Comparison of ENCODE assay signal across 17 cellular contexts in the genomic region with DNA sequence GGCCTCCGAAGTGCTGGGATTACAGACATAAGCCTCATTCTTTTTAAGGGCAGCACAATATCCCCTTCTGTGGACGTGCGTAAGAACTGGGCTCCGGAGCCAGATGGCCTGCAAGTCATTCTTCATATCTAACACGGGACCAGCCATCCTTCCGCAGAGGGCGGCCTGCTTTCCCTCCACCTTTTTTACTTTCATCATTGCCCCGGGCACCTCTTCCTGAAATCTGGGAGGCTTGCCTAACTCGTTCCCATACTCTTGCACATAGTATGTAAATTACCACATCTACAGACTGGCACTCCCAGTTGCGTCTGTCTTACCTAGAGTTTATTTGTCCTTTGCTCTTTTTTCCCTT. TPM values are rescaled to one million over a fixed set of nuclear protein-coding genes. Genes with fewer than 3 reads are reported as not detected.
DNase-seq lines count a peak whose midpoint lies in the region; ATAC-seq and TF ChIP-seq lines count a peak whose summit lies in the region.
"Had no signal": no experiment of that assay in that cellular context is flagged by ENCODE, and none has a peak within 500 bp of the region (broad histone marks: within the 10 kb centered on the region; RNA-seq: fewer than 3 reads in every experiment).

No MANE protein-coding gene starts in this region.

- peak overlapping the region in 1 of 2 donors; percentile 58 for H3K4me3 Mint-ChIP-seq in CD14-positive monocyte
- H3K4me3 Mint-ChIP-seq in stimulated activated naive B cell treated with anti-CD40 and anti-IgM and Interleukin-4, amounts not matched to agents 10 μg/mL and 1 μg/mL and 100 μg/mL, for 72 hours: no peak overlapping the region
- H3K4me3 Mint-ChIP-seq: GM23338 had no signal

- H3K27me3 Mint-ChIP-seq in CD14-positive monocyte (ENCODE audit: low read depth in 3 of 3): peaks cover 0 to 2% (median 0%) of the 10 kb centered on the region in 3 donors
- H3K27me3 Mint-ChIP-seq in stimulated activated naive B cell treated with anti-CD40 and anti-IgM and Interleukin-4, amounts not matched to agents 10 μg/mL and 1 μg/mL and 100 μg/mL, for 72 hours: no peaks in the 10 kb centered on the region

- no peaks in the 10 kb centered on the region for H3K36me3 ChIP-seq in neutrophil
- H3K36me3 ChIP-seq: SJCRH30 had no signal

- no peak for TF ChIP-seq CTCF in CD14-positive monocyte (IDR thresholded peaks at IDR 0.05)
- no peak for TF ChIP-seq CTCF in neutrophil (IDR thresholded peaks at IDR 0.05)

- peak; percentile 72 for ATAC-seq in esophagus mucosa
- no peak for ATAC-seq in stimulated activated naive B cell treated with anti-CD40 and anti-IgM and Interleukin-4, amounts not matched to agents 10 μg/mL and 1 μg/mL and 100 μg/mL, for 72 hours (replicated peaks)
- ATAC-seq in HG02678 (IDR thresholded peaks at IDR 0.05; ENCODE audit: unreplicated experiment): no peak
- ATAC-seq: GM23338 had no signal

- intact Hi-C loops in CD14-positive monocyte (cut with micrococcal nuclease): no loop called here

- peaks cover 21 to 22% of the 10 kb centered on the region in 2 experiments for H3K4me1 ChIP-seq in neutrophil (ENCODE audit: control insufficient read depth in 1 of 2, insufficient read depth in 1 of 2, low read depth in 1 of 2, low read length in 1 of 2)

- H3K9me3 Mint-ChIP-seq in CD14-positive monocyte: no peaks in the 10 kb centered on the region
- no peaks in the 10 kb centered on the region for H3K9me3 Mint-ChIP-seq in stimulated activated naive B cell treated with anti-CD40 and anti-IgM and Interleukin-4, amounts not matched to agents 10 μg/mL and 1 μg/mL and 100 μg/mL, for 72 hours

- peak overlapping the region; percentile 7 to 88 (median 77) for H3K27ac Mint-ChIP-seq in CD14-positive monocyte
- no peak overlapping the region for H3K27ac Mint-ChIP-seq in stimulated activated naive B cell treated with anti-CD40 and anti-IgM and Interleukin-4, amounts not matched to agents 10 μg/mL and 1 μg/mL and 100 μg/mL, for 72 hours
- H3K27ac Mint-ChIP-seq: GM23338 had no signal

- H3K4me1 Mint-ChIP-seq in CD14-positive monocyte: peaks cover 24% of the 10 kb centered on the region
- H3K4me1 Mint-ChIP-seq in stimulated activated naive B cell treated with anti-CD40 and anti-IgM and Interleukin-4, amounts not matched to agents 10 μg/mL and 1 μg/mL and 100 μg/mL, for 72 hours: peaks cover 6 to 10% of the 10 kb centered on the region in 2 donors

- H3K27me3 ChIP-seq in neutrophil: no peaks in the 10 kb centered on the region
- H3K27me3 ChIP-seq: SJCRH30 had no signal

- peak overlapping the region; percentile 79 for H3K27ac ChIP-seq in neutrophil
- H3K27ac ChIP-seq: C4-2B, SJCRH30 had no signal

- H3K36me3 Mint-ChIP-seq in CD14-positive monocyte: no peaks in the 10 kb centered on the region
- no peaks in the 10 kb centered on the region for H3K36me3 Mint-ChIP-seq in stimulated activated naive B cell treated with anti-CD40 and anti-IgM and Interleukin-4, amounts not matched to agents 10 μg/mL and 1 μg/mL and 100 μg/mL, for 72 hours

- H3K9me3 ChIP-seq in neutrophil: no peaks in the 10 kb centered on the region
- H3K9me3 ChIP-seq: SJCRH30 had no signal

- no peak overlapping the region for H3K4me3 ChIP-seq in neutrophil (ENCODE audit: low read depth in 1 of 2, low read length in 1 of 2)
- H3K4me3 ChIP-seq: GM23338, SJCRH30 had no signal

- DNase-seq in CD14-positive monocyte (ENCODE audit: low spot score): peak; percentile 52
- DNase-seq in NCI-H82 treated with DMSO at 0.1 percent for 48 hours (lab: John Stamatoyannopoulos, UW; ENCODE audit: unreplicated experiment): peak; percentile 15
- DNase-seq in stimulated activated naive B cell treated with anti-CD40 and anti-IgM and Interleukin-4, amounts not matched to agents 10 μg/mL and 1 μg/mL and 100 μg/mL, for 72 hours: no peak
- DNase-seq in SW 1271 (lab: John Stamatoyannopoulos, UW): no peak
- DNase-seq in DMS 273 (lab: John Stamatoyannopoulos, UW; ENCODE audit: unreplicated experiment): no peak
- DNase-seq: DMS153, HCEC 1CT, NCI-H1105 treated with DMSO at 0.1 percent for 48 hours, NCI-H1694 treated with DMSO at 0.1 percent for 48 hours, NCI-H510A, NCI-H748 treated with DMSO at 0.1 percent for 48 hours, SJCRH30 had no signal

RNA-seq across cellular contexts. Expression of a gene that starts 29.9 kb away (rescaled TPM):
- 1 to 10 TPM; 3.3 to 6.4 TPM for polyA plus RNA-seq in CD14-positive monocyte
- total RNA-seq in esophagus mucosa: 9.4 TPM

Comparison
In these comparisons a context has a peak if more than half of its experiments do, and no peak if none do; other contexts are left out.
1. DNase-seq: peak in CD14-positive monocyte (single experiment) and NCI-H82 treated with DMSO at 0.1 percent for 48 hours (single experiment); none in stimulated activated naive B cell treated with anti-CD40 and anti-IgM and Interleukin-4, amounts not matched to agents 10 μg/mL and 1 μg/mL and 100 μg/mL, for 72 hours (single experiment), SW 1271 (0 of 2) and DMS 273 (single experiment).